In the genomic region with DNA sequence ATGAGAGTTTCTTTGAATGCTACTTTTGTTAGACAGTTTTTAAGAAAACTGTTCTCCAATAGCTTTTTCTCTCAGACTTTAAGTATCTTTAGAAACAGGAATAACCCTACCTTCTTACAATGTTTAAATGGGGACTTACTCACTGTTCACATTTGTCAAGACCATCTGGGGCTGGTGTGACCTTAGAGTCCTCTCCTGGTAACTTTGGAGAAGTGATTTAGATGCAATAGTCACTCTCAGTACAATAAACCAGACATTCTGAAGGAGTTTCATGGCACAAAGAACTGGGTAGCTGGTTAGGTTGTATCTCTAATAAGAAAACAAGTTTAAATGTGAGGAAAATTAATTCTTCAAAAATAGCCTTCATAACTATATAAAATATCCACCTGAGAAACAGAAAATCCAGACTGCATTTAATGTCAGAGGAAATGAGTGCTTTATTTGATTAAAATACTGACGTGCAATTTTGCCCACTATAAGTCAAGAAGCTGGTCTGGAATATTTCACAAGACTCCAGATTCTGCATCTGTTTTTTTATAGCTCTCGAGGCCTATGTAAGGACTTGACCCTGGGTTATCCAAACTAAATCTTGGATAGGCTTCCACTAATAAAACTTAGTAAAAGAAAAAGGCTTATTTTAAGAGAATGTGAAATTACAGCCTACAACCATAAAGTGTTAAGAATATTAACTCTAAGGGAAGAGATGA, we compare ENCODE assay signal across 29 cellular contexts.
DNase-seq lines count a peak whose midpoint lies in the region; ATAC-seq and TF ChIP-seq lines count a peak whose summit lies in the region.
"Had no signal": no experiment of that assay in that cellular context is flagged by ENCODE, and none has a peak within 500 bp of the region (broad histone marks: within the 10 kb centered on the region; RNA-seq: fewer than 3 reads in every experiment).

No MANE protein-coding gene starts in this region.

- no peak overlapping the region for H3K4me3 ChIP-seq in OCI-LY3 (ENCODE audit: low read length)
- no peak overlapping the region for H3K4me3 ChIP-seq in right cardiac atrium (ENCODE audit: low read length)
- H3K4me3 ChIP-seq: coronary artery, testis, uterus had no signal

- no peaks in the 10 kb centered on the region for H3K9me3 ChIP-seq in OCI-LY3 (ENCODE audit: insufficient read depth, low read length)
- no peaks in the 10 kb centered on the region for H3K9me3 ChIP-seq in right cardiac atrium (ENCODE audit: control insufficient read depth, low read length)
- H3K9me3 ChIP-seq: testis, uterus had no signal

- WGBS in right cardiac atrium: 56% methylated on average over 2 of the region's 2 CpGs

- no peak overlapping the region for H2AFZ ChIP-seq in OCI-LY3 (ENCODE audit: low read depth, low read length)

- H3K27me3 ChIP-seq in OCI-LY3 (ENCODE audit: low read depth, low read length) (0 out of 2 replicates have a peak, but pooled peaks cover 5% of the 10 kb centered on the region), right cardiac atrium (ENCODE audit: control insufficient read depth, insufficient read depth) (no peaks in the 10 kb centered on the region)
- H3K27me3 ChIP-seq: testis, uterus had no signal

- no peaks in the 10 kb centered on the region for H4K20me1 ChIP-seq in OCI-LY3 (ENCODE audit: insufficient read depth, low read length)

- H3K79me2 ChIP-seq in OCI-LY3 (ENCODE audit: low read length): no peaks in the 10 kb centered on the region

- H3K27ac ChIP-seq in OCI-LY3 (ENCODE audit: low read length): no peak overlapping the region
- no peak overlapping the region for H3K27ac ChIP-seq in right cardiac atrium (ENCODE audit: low read length)
- H3K27ac ChIP-seq: coronary artery, HL-60, testis, WERI-Rb-1 had no signal

- DNase-seq in EH (ENCODE audit: low read depth) (peak; percentile 37), cerebellar cortex (ENCODE audit: low spot score) (peak; percentile 3), left kidney (ENCODE audit: low read depth, low spot score) (peak; percentile 24), right cardiac atrium (no peak), SIG-M5 treated with dmso at 0.1 percent for 504 hours (lab: John Stamatoyannopoulos, UW; ENCODE audit: unreplicated experiment) (no peak), left colon (no peak)
- DNase-seq: activated CD4-positive, alpha-beta T cell treated with anti-CD3 and anti-CD28 coated beads, Interleukin-2, amount 10 ng/mL, durations not matched to agents 24 days and 14 days; activated naive CD4-positive, alpha-beta T cell treated with Interleukin-2 at 50 U/mL for 16 hours; activated T-cell treated with anti-CD3 and anti-CD28 coated beads, Interleukin-2, amount 50 U/mL, for 72 hours; CD8-positive, alpha-beta T cell; effector memory CD8-positive, alpha-beta T cell; GOT3; hypothalamus; immature natural killer cell; Karpas-422; mesendoderm; NCI-H1092 treated with DMSO at 0.1 percent for 48 hours; NCI-H1930; NCI-H526; stimulated activated naive CD4-positive, alpha-beta T cell treated with Interleukin-2 at 50 U/mL for 16 hours; testis; uterus; WERI-Rb-1 had no signal

- no peak overlapping the region for H3K4me2 ChIP-seq in OCI-LY3 (ENCODE audit: low read length)

- H3K4me1 ChIP-seq in OCI-LY3 (ENCODE audit: low read length): no peaks in the 10 kb centered on the region
- H3K4me1 ChIP-seq in right cardiac atrium (ENCODE audit: control insufficient read depth, insufficient read depth, low read length): no peaks in the 10 kb centered on the region
- H3K4me1 ChIP-seq: testis, uterus had no signal

- TF ChIP-seq CTCF in OCI-LY3 (IDR thresholded peaks at IDR 0.05; ENCODE audit: low read depth, low read length): peak; percentile 20; the same call in 1 of the 2 replicates

- intact Hi-C loops in right cardiac atrium (cut with DNase I) (no loop called here), left colon (cut with DNase I, micrococcal nuclease) (no loop called here)

- H3K9ac ChIP-seq in OCI-LY3 (ENCODE audit: low read length): no peak overlapping the region

- ATAC-seq in right cardiac atrium: no peak
- no peak for ATAC-seq in left colon
- no peak for ATAC-seq in HG02588 (IDR thresholded peaks at IDR 0.05; ENCODE audit: unreplicated experiment)
- ATAC-seq: activated T-cell treated with anti-CD3 and anti-CD28 coated beads, Interleukin-2, amount 50 U/mL, for 72 hours; CD8-positive, alpha-beta T cell; effector memory CD8-positive, alpha-beta T cell; esophagus mucosa; left lobe of liver had no signal

- no peaks in the 10 kb centered on the region for H3K36me3 ChIP-seq in OCI-LY3 (replicated peaks; ENCODE audit: low read depth, low read length)
- H3K36me3 ChIP-seq: uterus, WERI-Rb-1 had no signal

Comparison
In these comparisons a context has a peak if more than half of its experiments do, and no peak if none do; other contexts are left out.
1. DNase-seq: peak in EH (single experiment), cerebellar cortex (single experiment) and left kidney (single experiment); none in right cardiac atrium (0 of 3), SIG-M5 treated with dmso at 0.1 percent for 504 hours (single experiment) and left colon (0 of 2).